Comparison of ENCODE assay signal across 16 cellular contexts in the genomic region with DNA sequence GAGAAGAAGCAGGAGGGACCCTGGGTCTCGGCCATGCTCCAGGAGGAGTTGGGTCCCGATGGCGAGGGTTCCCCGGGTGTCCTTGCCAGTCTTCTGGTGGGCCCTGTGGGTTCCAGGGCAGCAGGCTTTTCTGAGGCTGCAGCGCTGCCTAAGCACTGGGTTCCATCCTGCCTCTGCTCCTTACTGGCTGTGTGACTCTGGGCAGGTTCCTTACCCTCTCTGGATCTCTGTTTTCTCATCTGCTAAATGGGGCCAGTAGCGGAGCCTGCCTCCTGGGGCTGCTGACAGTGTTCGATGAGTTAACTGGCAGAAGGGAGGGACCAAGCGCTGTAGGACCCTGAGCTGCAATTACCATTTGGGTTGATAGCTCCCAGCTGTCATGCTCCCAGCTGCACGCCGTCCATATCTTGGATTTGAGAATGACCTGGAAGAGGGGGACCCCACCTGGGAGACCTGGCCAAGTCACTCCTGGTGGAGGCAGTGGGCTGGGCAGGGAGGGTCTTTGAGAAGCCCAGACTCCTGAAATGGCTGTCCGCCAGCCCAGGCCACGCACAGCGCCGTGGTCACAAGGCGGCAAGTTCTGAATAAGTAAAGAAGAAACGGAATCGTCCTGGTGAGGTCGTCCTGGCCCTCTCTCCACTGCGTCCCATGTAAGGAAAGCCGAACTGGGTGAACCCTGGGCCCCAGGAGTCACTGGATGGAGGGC. TPM values are rescaled to one million over a fixed set of nuclear protein-coding genes. Genes with fewer than 3 reads are reported as not detected.
DNase-seq lines count a peak whose midpoint lies in the region; ATAC-seq, FAIRE-seq and TF ChIP-seq lines count a peak whose summit lies in the region.
"Had no signal": no experiment of that assay in that cellular context is flagged by ENCODE, and none has a peak within 500 bp of the region (broad histone marks: within the 10 kb centered on the region; RNA-seq: fewer than 3 reads in every experiment).

No MANE protein-coding gene starts in this region.

- peak overlapping the region; percentile 65 for H3K27ac ChIP-seq in CD8-positive, alpha-beta memory T cell (ENCODE audit: low read depth, low read length)
- H3K27ac ChIP-seq in RWPE1 (0 out of 2 replicates have a peak overlapping the region, but pooled peaks have one; percentile 4), kidney (ENCODE audit: low read depth in 2 of 2, low read length in 2 of 2) (peak overlapping the region; percentile 49 to 62)

- no peaks in the 10 kb centered on the region for H3K9me3 ChIP-seq in CD8-positive, alpha-beta memory T cell (ENCODE audit: low read length)
- no peaks in the 10 kb centered on the region for H3K9me3 ChIP-seq in kidney (ENCODE audit: control insufficient read depth in 1 of 2, low read length in 2 of 2)
- H3K9me3 ChIP-seq: stomach had no signal

- DNase-seq in CD8-positive, alpha-beta memory T cell = no peak
- DNase-seq in RWPE1 (ENCODE audit: low spot score) (no peak), kidney (no peak), progenitor cell of endocrine pancreas (ENCODE audit: low spot score, unreplicated experiment) (no peak)
- no peak for DNase-seq in stimulated activated naive CD8-positive, alpha-beta T cell treated with anti-CD3 and anti-CD28 coated beads, Interleukin-15, amount 100 ng/mL, for 72 hours
- DNase-seq: activated naive CD4-positive, alpha-beta T cell treated with anti-CD3 and anti-CD28 coated beads for 36 hours; head of caudate nucleus; NCI-H1694; NCI-H226; SHP77 treated with DMSO at 0.1 percent for 48 hours; stomach had no signal

- peaks cover 0 to 1% (median 0%) of the 10 kb centered on the region in 3 donors for H3K36me3 Mint-ChIP-seq in CD8-positive, alpha-beta memory T cell
- H3K36me3 Mint-ChIP-seq in progenitor cell of endocrine pancreas (ENCODE audit: insufficient read depth) = no peaks in the 10 kb centered on the region

- no peaks in the 10 kb centered on the region for H3K27me3 Mint-ChIP-seq in CD8-positive, alpha-beta memory T cell
- no peaks in the 10 kb centered on the region for H3K27me3 Mint-ChIP-seq in progenitor cell of endocrine pancreas
- no peaks in the 10 kb centered on the region for H3K27me3 Mint-ChIP-seq in stimulated activated naive CD8-positive, alpha-beta T cell treated with anti-CD3 and anti-CD28 coated beads, Interleukin-15, amount 100 ng/mL, for 72 hours

- CTCF ChIA-PET in CD8-positive, alpha-beta memory T cell (lab: Charles Lee) = interaction anchor here (1.2 kb wide), 1 partner anchor 11 kb away, joined by 4 read pairs; no protein-coding TSS in a partner anchor
- CTCF ChIA-PET in RWPE1 (lab: Yijun Ruan, JAX) = no interaction called here

- ATAC-seq in activated CD4-positive, CD25-positive, alpha-beta regulatory T cell treated with anti-CD3 and anti-CD28 coated beads, Interleukin-2, amount 50 U/mL, for 24 hours = no peak
- ATAC-seq in stimulated activated naive CD8-positive, alpha-beta T cell treated with anti-CD3 and anti-CD28 coated beads, Interleukin-15, amount 100 ng/mL, for 72 hours = no peak
- no peak for ATAC-seq in GM21360 (IDR thresholded peaks at IDR 0.05; ENCODE audit: unreplicated experiment)
- no peak for ATAC-seq in HG03469 (IDR thresholded peaks at IDR 0.05; ENCODE audit: unreplicated experiment)

- H3K36me3 ChIP-seq in CD8-positive, alpha-beta memory T cell (ENCODE audit: insufficient read depth, low read length) = no peaks in the 10 kb centered on the region
- H3K36me3 ChIP-seq in kidney (ENCODE audit: control insufficient read depth in 1 of 2, insufficient read depth in 2 of 2, low read length in 2 of 2) = no peaks in the 10 kb centered on the region
- H3K36me3 ChIP-seq: stomach had no signal

- FAIRE-seq in kidney (lab: Jason Lieb, UNC) = no peak
- FAIRE-seq: keratinocyte had no signal

- peak overlapping the region in 6 of 8 donors; percentile 40 to 98 (median 84) for H3K27ac Mint-ChIP-seq in CD8-positive, alpha-beta memory T cell
- H3K27ac Mint-ChIP-seq in progenitor cell of endocrine pancreas = peak overlapping the region; percentile 41
- H3K27ac Mint-ChIP-seq in stimulated activated naive CD8-positive, alpha-beta T cell treated with anti-CD3 and anti-CD28 coated beads, Interleukin-15, amount 100 ng/mL, for 72 hours = no peak overlapping the region
- H3K27ac Mint-ChIP-seq: activated naive CD4-positive, alpha-beta T cell treated with anti-CD3 and anti-CD28 coated beads for 36 hours; T-helper 2 cell treated with Interferon-gamma antibody and Interleukin-4, amounts not matched to agents 5 μg/mL and 100 μg/mL, for 36 hours had no signal

- H3K9me3 Mint-ChIP-seq in CD8-positive, alpha-beta memory T cell = peaks cover 0 to 3% (median 0%) of the 10 kb centered on the region in 5 donors
- no peaks in the 10 kb centered on the region for H3K9me3 Mint-ChIP-seq in progenitor cell of endocrine pancreas (ENCODE audit: low read depth)
- H3K9me3 Mint-ChIP-seq in stimulated activated naive CD8-positive, alpha-beta T cell treated with anti-CD3 and anti-CD28 coated beads, Interleukin-15, amount 100 ng/mL, for 72 hours = no peaks in the 10 kb centered on the region

- H3K4me3 ChIP-seq in CD8-positive, alpha-beta memory T cell (ENCODE audit: low read length) = no peak overlapping the region
- no peak overlapping the region for H3K4me3 ChIP-seq in kidney (ENCODE audit: low read length in 2 of 2)
- H3K4me3 ChIP-seq: stomach had no signal

- no peaks in the 10 kb centered on the region for H3K27me3 ChIP-seq in CD8-positive, alpha-beta memory T cell (ENCODE audit: insufficient read depth, low read length, poor library complexity, severe bottlenecking)
- H3K27me3 ChIP-seq: stomach had no signal

- peaks cover 50% of the 10 kb centered on the region for H3K4me1 ChIP-seq in CD8-positive, alpha-beta memory T cell (ENCODE audit: insufficient read depth, low read length)
- H3K4me1 ChIP-seq in kidney (ENCODE audit: control insufficient read depth in 1 of 2, insufficient read depth in 1 of 2, low read depth in 1 of 2, low read length in 2 of 2) = peaks cover 71 to 74% of the 10 kb centered on the region in 2 donors

- TF ChIP-seq CTCF in RWPE1 (conservative IDR thresholded peaks at IDR 0.05; ENCODE audit: low read depth) (no peak), kidney (IDR thresholded peaks at IDR 0.05; ENCODE audit: borderline replicate concordance, extremely low read depth, insufficient read depth) (no peak), progenitor cell of endocrine pancreas (IDR thresholded peaks at IDR 0.05; ENCODE audit: unreplicated experiment) (no peak)

- H3K9ac ChIP-seq in kidney (ENCODE audit: low read length in 2 of 2) = peak overlapping the region in 1 of 2 donors; percentile 53

- peaks cover 72 to 96% (median 84%) of the 10 kb centered on the region in 3 donors for H3K4me1 Mint-ChIP-seq in CD8-positive, alpha-beta memory T cell
- H3K4me1 Mint-ChIP-seq in progenitor cell of endocrine pancreas (ENCODE audit: low read depth) = peaks cover 72% of the 10 kb centered on the region
- H3K4me1 Mint-ChIP-seq in stimulated activated naive CD8-positive, alpha-beta T cell treated with anti-CD3 and anti-CD28 coated beads, Interleukin-15, amount 100 ng/mL, for 72 hours = peaks cover 100% of the 10 kb centered on the region

- POLR2A ChIA-PET in CD8-positive, alpha-beta memory T cell (lab: Charles Lee) = interaction anchor here (0.6 kb wide), 1 partner anchor 14 kb away, joined by 10 read pairs; no protein-coding TSS in a partner anchor
- POLR2A ChIA-PET in RWPE1 (lab: Yijun Ruan, JAX; ENCODE audit: low non-redundant PET) = no interaction called here

- intact Hi-C loops in kidney (cut with DNase I) = no loop called here

- H3K4me3 Mint-ChIP-seq in CD8-positive, alpha-beta memory T cell = peak overlapping the region in 2 of 7 donors; percentile 38 to 63
- H3K4me3 Mint-ChIP-seq in progenitor cell of endocrine pancreas (ENCODE audit: low read depth) = no peak overlapping the region
- no peak overlapping the region for H3K4me3 Mint-ChIP-seq in stimulated activated naive CD8-positive, alpha-beta T cell treated with anti-CD3 and anti-CD28 coated beads, Interleukin-15, amount 100 ng/mL, for 72 hours
- H3K4me3 Mint-ChIP-seq: activated naive CD4-positive, alpha-beta T cell treated with anti-CD3 and anti-CD28 coated beads for 36 hours; T-helper 2 cell treated with Interferon-gamma antibody and Interleukin-4, amounts not matched to agents 5 μg/mL and 100 μg/mL, for 36 hours had no signal

RNA-seq across cellular contexts. Expression of gene GSE1, which starts 47.2 kb away (rescaled TPM):
- 10 to 100 TPM; 27.8 to 28.5 TPM for total RNA-seq in CD8-positive, alpha-beta memory T cell
- polyA plus RNA-seq in CD8-positive, alpha-beta memory T cell = 5.5 TPM
- total RNA-seq in kidney (92.8 TPM), progenitor cell of endocrine pancreas (136 and 143 TPM in 2 replicates)
- 9.5 TPM for polyA plus RNA-seq in kidney (ENCODE audit: insufficient read depth, low read depth, low replicate concordance)

Comparison
In these comparisons a context has a peak if more than half of its experiments do, and no peak if none do; other contexts are left out.
1. H3K27ac ChIP-seq: peak in every context shown above with its lines; median percentile 65 in CD8-positive, alpha-beta memory T cell; 56 in kidney; 4 in RWPE1.
2. H3K27ac Mint-ChIP-seq: peak in CD8-positive, alpha-beta memory T cell (6 of 8) and progenitor cell of endocrine pancreas (single experiment); none in stimulated activated naive CD8-positive, alpha-beta T cell treated with anti-CD3 and anti-CD28 coated beads, Interleukin-15, amount 100 ng/mL, for 72 hours (0 of 2).